Comparison of ENCODE assay signal across 16 cellular contexts in genomic region chr1:218670875-218671274, GRCh38.
DNase-seq lines count a peak whose midpoint lies in the region; ATAC-seq, FAIRE-seq and TF ChIP-seq lines count a peak whose summit lies in the region.
"Had no signal": no experiment of that assay in that cellular context is flagged by ENCODE, and none has a peak within 500 bp of the region (broad histone marks: within the 10 kb centered on the region; RNA-seq: fewer than 3 reads in every experiment).

No MANE protein-coding gene starts in this region.

- H3K9me3 Mint-ChIP-seq in astrocyte (ENCODE audit: unreplicated experiment), result peaks cover 10% of the 10 kb centered on the region
- H3K9me3 Mint-ChIP-seq in activated naive CD8-positive, alpha-beta T cell treated with anti-CD3 and anti-CD28 coated beads for 36 hours, result peaks cover 3% of the 10 kb centered on the region
- H3K9me3 Mint-ChIP-seq: CD8-positive, alpha-beta T cell had no signal

- no peak overlapping the region for H2AFZ ChIP-seq in SK-N-SH (ENCODE audit: low read depth)
- H2AFZ ChIP-seq in astrocyte (ENCODE audit: low read depth, low read length), result no peak overlapping the region
- H2AFZ ChIP-seq in keratinocyte (ENCODE audit: control insufficient read depth, low read length), result no peak overlapping the region

- H3K27ac ChIP-seq in SK-N-SH (ENCODE audit: low read depth in 2 of 2, low read length in 1 of 2), result peak overlapping the region in 1 of 2 experiments; percentile 83; a peak in 2 of 4 replicates
- H3K27ac ChIP-seq in astrocyte (ENCODE audit: low read depth, low read length), result no peak overlapping the region
- H3K27ac ChIP-seq in keratinocyte (ENCODE audit: control insufficient read depth, insufficient read depth, low read length), result no peak overlapping the region
- H3K27ac ChIP-seq: 22Rv1; BLaER1 treated with 17β-estradiol and CSF1 and Interleukin-3, amounts not matched to agents 10 nM and 100 nM had no signal

- FAIRE-seq in astrocyte (lab: Jason Lieb, UNC) (peak; percentile 52), keratinocyte (lab: Jason Lieb, UNC) (peak; percentile 51)
- FAIRE-seq: G401.6, GM12891, H1 had no signal

- ATAC-seq in SK-N-SH treated with all-trans-retinoic acid at 6 μM for 48 hours, result no peak
- ATAC-seq: CD8-positive, alpha-beta T cell had no signal

- no peaks in the 10 kb centered on the region for H3F3A ChIP-seq in SK-N-SH (replicated peaks; ENCODE audit: insufficient read depth)

- DNase-seq in SK-N-SH, result no peak
- DNase-seq in astrocyte (ENCODE audit: low read depth), result no peak
- no peak for DNase-seq in keratinocyte (ENCODE audit: low read depth, low spot score)
- DNase-seq in amygdala (lab: John Stamatoyannopoulos, UW), result no peak
- DNase-seq in activated naive CD8-positive, alpha-beta T cell treated with anti-CD3 and anti-CD28 coated beads for 36 hours, result no peak
- DNase-seq in BE2C, result no peak
- DNase-seq in anterior cingulate cortex (lab: John Stamatoyannopoulos, UW), result no peak
- DNase-seq: Calu3; CD8-positive, alpha-beta T cell; H9 had no signal

- H3K4me2 ChIP-seq in SK-N-SH, result no peak overlapping the region
- H3K4me2 ChIP-seq in astrocyte (ENCODE audit: low read length), result no peak overlapping the region
- H3K4me2 ChIP-seq in keratinocyte (ENCODE audit: control insufficient read depth, extremely low read depth, insufficient read depth, low read depth, low read length), result no peak overlapping the region
- H3K4me2 ChIP-seq: BLaER1 treated with 17β-estradiol and CSF1 and Interleukin-3, amounts not matched to agents 10 nM and 100 nM had no signal

- no peaks in the 10 kb centered on the region for H3K79me2 ChIP-seq in SK-N-SH (ENCODE audit: insufficient read depth)
- no peaks in the 10 kb centered on the region for H3K79me2 ChIP-seq in astrocyte (ENCODE audit: insufficient read depth, low read length)
- H3K79me2 ChIP-seq in keratinocyte (ENCODE audit: control insufficient read depth, insufficient read depth, low read length), result no peaks in the 10 kb centered on the region

- H3K27ac Mint-ChIP-seq in astrocyte (ENCODE audit: unreplicated experiment), result no peak overlapping the region
- H3K27ac Mint-ChIP-seq in activated naive CD8-positive, alpha-beta T cell treated with anti-CD3 and anti-CD28 coated beads for 36 hours, result no peak overlapping the region
- H3K27ac Mint-ChIP-seq: CD8-positive, alpha-beta T cell had no signal

- peaks cover 5% of the 10 kb centered on the region for H3K36me3 Mint-ChIP-seq in astrocyte (ENCODE audit: low read depth, unreplicated experiment)
- no peaks in the 10 kb centered on the region for H3K36me3 Mint-ChIP-seq in activated naive CD8-positive, alpha-beta T cell treated with anti-CD3 and anti-CD28 coated beads for 36 hours
- H3K36me3 Mint-ChIP-seq: CD8-positive, alpha-beta T cell had no signal

- dilution Hi-C loops in keratinocyte (cut with MboI; ENCODE audit: extremely low pct_ligation_motif_present, low sequenced_read_pairs), result no loop called here

- no peaks in the 10 kb centered on the region for H3K27me3 ChIP-seq in SK-N-SH (ENCODE audit: insufficient read depth)
- H3K27me3 ChIP-seq in astrocyte (ENCODE audit: insufficient read depth, low read length), result no peaks in the 10 kb centered on the region
- no peaks in the 10 kb centered on the region for H3K27me3 ChIP-seq in keratinocyte (ENCODE audit: control insufficient read depth, extremely low read depth, insufficient read depth, low read length)
- H3K27me3 ChIP-seq in BE2C, result no peaks in the 10 kb centered on the region
- H3K27me3 ChIP-seq: BLaER1 treated with 17β-estradiol and CSF1 and Interleukin-3, amounts not matched to agents 10 nM and 100 nM had no signal

- WGBS in SK-N-SH (ENCODE audit: low lambda C conversion rate), result 96% methylated on average over 1 of the region's 1 CpG

- no peak for TF ChIP-seq CTCF in SK-N-SH (IDR thresholded peaks at IDR 0.05)
- no peak for TF ChIP-seq CTCF in astrocyte (IDR thresholded peaks at IDR 0.05; ENCODE audit: insufficient read depth, low read depth, low read length)
- TF ChIP-seq CTCF in keratinocyte (optimal IDR thresholded peaks at IDR 0.05 in 1 of 3, IDR thresholded peaks at IDR 0.05 in 1 of 3, conservative IDR thresholded peaks at IDR 0.05 in 1 of 3; ENCODE audit: extremely low read depth in 1 of 3, insufficient read depth in 2 of 3, low read length in 3 of 3), result no peak
- no peak for TF ChIP-seq CTCF in BE2C (IDR thresholded peaks at IDR 0.05; ENCODE audit: low read depth, low read length)

- POLR2A ChIA-PET in SK-N-SH (lab: Yijun Ruan, JAX), result no interaction called here

- no peaks in the 10 kb centered on the region for H3K27me3 Mint-ChIP-seq in astrocyte (ENCODE audit: low read depth, unreplicated experiment)
- no peaks in the 10 kb centered on the region for H3K27me3 Mint-ChIP-seq in activated naive CD8-positive, alpha-beta T cell treated with anti-CD3 and anti-CD28 coated beads for 36 hours

- CTCF ChIA-PET in SK-N-SH (lab: Yijun Ruan, JAX), result interaction anchor here (1.0 kb wide), 1 partner anchor 325 kb away, joined by 3 read pairs; no protein-coding TSS in a partner anchor

- H3K9me3 ChIP-seq in SK-N-SH (no peaks in the 10 kb centered on the region), astrocyte (ENCODE audit: insufficient read depth, low read depth, low read length) (no peaks in the 10 kb centered on the region), keratinocyte (ENCODE audit: control insufficient read depth, low read depth, low read length) (no peaks in the 10 kb centered on the region), BE2C (no peaks in the 10 kb centered on the region)
- H3K9me3 ChIP-seq: BLaER1 treated with 17β-estradiol and CSF1 and Interleukin-3, amounts not matched to agents 10 nM and 100 nM had no signal

- no peak overlapping the region for H3K9ac ChIP-seq in SK-N-SH
- no peak overlapping the region for H3K9ac ChIP-seq in astrocyte (ENCODE audit: low read length)
- no peak overlapping the region for H3K9ac ChIP-seq in keratinocyte (ENCODE audit: control insufficient read depth, extremely low read depth, insufficient read depth, low read length)
- H3K9ac ChIP-seq: BLaER1 treated with 17β-estradiol and CSF1 and Interleukin-3, amounts not matched to agents 10 nM and 100 nM had no signal

- H3K4me3 ChIP-seq in SK-N-SH (ENCODE audit: low read depth in 2 of 2, low read length in 1 of 2) (no peak overlapping the region), astrocyte (ENCODE audit: insufficient read depth, low read depth, low read length) (no peak overlapping the region), keratinocyte (ENCODE audit: control insufficient read depth in 2 of 3, extremely low read depth in 1 of 3, insufficient read depth in 2 of 3, low read depth in 1 of 3, low read length in 3 of 3) (no peak overlapping the region), BE2C (ENCODE audit: low read depth, low read length) (no peak overlapping the region)
- H3K4me3 ChIP-seq: BLaER1 treated with 17β-estradiol and CSF1 and Interleukin-3, amounts not matched to agents 10 nM and 100 nM had no signal

- TF ChIP-seq EP300 in SK-N-SH (IDR thresholded peaks at IDR 0.05; ENCODE audit: borderline replicate concordance in 1 of 2, low read depth in 1 of 2, low read length in 1 of 2), result no peak

- H3K4me3 Mint-ChIP-seq in astrocyte (ENCODE audit: unreplicated experiment), result no peak overlapping the region
- no peak overlapping the region for H3K4me3 Mint-ChIP-seq in activated naive CD8-positive, alpha-beta T cell treated with anti-CD3 and anti-CD28 coated beads for 36 hours
- H3K4me3 Mint-ChIP-seq: CD8-positive, alpha-beta T cell; H9 had no signal

- H3K36me3 ChIP-seq in SK-N-SH (replicated peaks in 1 of 2; ENCODE audit: control insufficient read depth in 1 of 2, insufficient read depth in 2 of 2, low read length in 1 of 2), result no peaks in the 10 kb centered on the region
- no peaks in the 10 kb centered on the region for H3K36me3 ChIP-seq in astrocyte (ENCODE audit: insufficient read depth, low read length)
- no peaks in the 10 kb centered on the region for H3K36me3 ChIP-seq in keratinocyte (ENCODE audit: control insufficient read depth in 2 of 2, extremely low read depth in 1 of 2, insufficient read depth in 2 of 2, low read length in 2 of 2)
- H3K36me3 ChIP-seq in BE2C, result no peaks in the 10 kb centered on the region
- H3K36me3 ChIP-seq: BLaER1 treated with 17β-estradiol and CSF1 and Interleukin-3, amounts not matched to agents 10 nM and 100 nM had no signal

- H3K9me1 ChIP-seq in keratinocyte (ENCODE audit: control insufficient read depth, extremely low read depth, insufficient read depth, low read length), result no peaks in the 10 kb centered on the region

- no peaks in the 10 kb centered on the region for H3K9me2 ChIP-seq in SK-N-SH

- TF ChIP-seq RAD21 in SK-N-SH (IDR thresholded peaks at IDR 0.05; ENCODE audit: low read length), result no peak

- H3K4me1 ChIP-seq in SK-N-SH (ENCODE audit: control insufficient read depth in 1 of 2, insufficient read depth in 2 of 2, low read depth in 1 of 2, low read length in 1 of 2), result peaks cover 0 to 20% of the 10 kb centered on the region in 2 experiments; a peak in 2 of 4 replicates
- peaks cover 15% of the 10 kb centered on the region for H3K4me1 ChIP-seq in astrocyte (ENCODE audit: insufficient read depth, low read length)
- H3K4me1 ChIP-seq in keratinocyte (ENCODE audit: control insufficient read depth, extremely low read depth, insufficient read depth, low read length), result peaks cover 7% of the 10 kb centered on the region
- H3K4me1 ChIP-seq in BE2C, result no peaks in the 10 kb centered on the region; the same call in 1 of the 2 replicates
- H3K4me1 ChIP-seq: BLaER1 treated with 17β-estradiol and CSF1 and Interleukin-3, amounts not matched to agents 10 nM and 100 nM had no signal

- H4K20me1 ChIP-seq in SK-N-SH (ENCODE audit: insufficient read depth) (no peaks in the 10 kb centered on the region), astrocyte (ENCODE audit: insufficient read depth, low read length) (no peaks in the 10 kb centered on the region), keratinocyte (ENCODE audit: control insufficient read depth, extremely low read depth, insufficient read depth, low read length) (no peaks in the 10 kb centered on the region)
- H4K20me1 ChIP-seq: BLaER1 treated with 17β-estradiol and CSF1 and Interleukin-3, amounts not matched to agents 10 nM and 100 nM had no signal

- H3K4me1 Mint-ChIP-seq in astrocyte (ENCODE audit: low read depth, unreplicated experiment), result peaks cover 30% of the 10 kb centered on the region
- no peaks in the 10 kb centered on the region for H3K4me1 Mint-ChIP-seq in activated naive CD8-positive, alpha-beta T cell treated with anti-CD3 and anti-CD28 coated beads for 36 hours

TF ChIP-seq in SK-N-SH treated with all-trans-retinoic acid at 6 μM for 48 hours, 23 proteins besides CTCF, POLR2A, EP300 and RAD21 (continues in another document):
- TF ChIP-seq BACH2 (CRISPR knock-in tag; IDR thresholded peaks at IDR 0.05; ENCODE audit: borderline replicate concordance) (no peak), TCF4 (CRISPR knock-in tag; IDR thresholded peaks at IDR 0.05; ENCODE audit: borderline replicate concordance) (no peak), ZNF8 (CRISPR knock-in tag; IDR thresholded peaks at IDR 0.05) (peak; percentile 96)

TF ChIP-seq in SK-N-SH, 30 proteins besides CTCF, POLR2A, EP300 and RAD21 (continues in another document):
- no peak for TF ChIP-seq JUND (IDR thresholded peaks at IDR 0.05)
- no peak for TF ChIP-seq GATA2 (CRISPR knock-in tag; IDR thresholded peaks at IDR 0.05)
- TF ChIP-seq FOSL2 (IDR thresholded peaks at IDR 0.05; ENCODE audit: borderline replicate concordance, low read depth), result no peak
